Comparison of ENCODE assay signal across 18 cellular contexts in the genomic region with DNA sequence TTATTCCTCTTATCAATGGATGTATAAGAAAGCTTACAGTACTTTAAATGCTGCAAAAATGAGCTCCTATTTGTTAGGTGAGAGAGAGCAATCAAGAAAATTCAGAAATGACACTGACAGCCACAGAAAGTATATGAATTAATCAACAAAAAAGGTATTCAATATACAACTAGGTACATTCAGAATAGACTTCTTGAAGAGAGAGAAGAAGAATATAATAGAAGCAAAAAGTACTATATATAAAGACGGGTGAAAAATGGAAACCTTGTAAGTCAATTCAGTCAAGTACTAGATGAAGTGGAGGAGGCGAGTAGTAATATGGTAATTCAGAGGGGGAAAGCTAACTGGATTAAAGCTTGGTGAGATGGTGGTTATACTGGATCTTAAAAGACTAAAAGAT.
A peak's percentile ranks its signal among the peaks of the same experiment; 100 is the strongest.
DNase-seq lines count a peak whose midpoint lies in the region; ATAC-seq and TF ChIP-seq lines count a peak whose summit lies in the region.
"Had no signal": no experiment of that assay in that cellular context is flagged by ENCODE, and none has a peak within 500 bp of the region (broad histone marks: within the 10 kb centered on the region; RNA-seq: fewer than 3 reads in every experiment).

No MANE protein-coding gene starts in this region.

- no peak for TF ChIP-seq CTCF in neural crest cell (conservative IDR thresholded peaks at IDR 0.05)

- no peak overlapping the region for H3K4me3 Mint-ChIP-seq in activated CD4-positive, alpha-beta T cell treated with anti-CD3 and anti-CD28 coated beads for 36 hours
- H3K4me3 Mint-ChIP-seq in activated CD4-positive, alpha-beta T cell treated with anti-CD3 and anti-CD28 coated beads, Interleukin-2, amount 10 ng/mL, durations not matched to agents 7 days and 5 days = no peak overlapping the region
- no peak overlapping the region for H3K4me3 Mint-ChIP-seq in activated T-helper 17 cell treated with anti-CD3 and anti-CD28 coated beads, Interleukin-2, amount 50 U/mL, for 72 hours
- H3K4me3 Mint-ChIP-seq in neural crest cell = no peak overlapping the region
- H3K4me3 Mint-ChIP-seq: CD14-positive monocyte; CD4-positive, alpha-beta memory T cell; CD4-positive, CD25-positive, alpha-beta regulatory T cell; CD8-positive, alpha-beta memory T cell had no signal

- H3K36me3 Mint-ChIP-seq in activated CD4-positive, alpha-beta T cell treated with anti-CD3 and anti-CD28 coated beads for 36 hours (ENCODE audit: low read depth) = peaks cover 2% of the 10 kb centered on the region
- H3K36me3 Mint-ChIP-seq in activated CD4-positive, alpha-beta T cell treated with anti-CD3 and anti-CD28 coated beads, Interleukin-2, amount 10 ng/mL, durations not matched to agents 7 days and 5 days (ENCODE audit: low read depth) = peaks cover 1% of the 10 kb centered on the region
- peaks cover 57% of the 10 kb centered on the region for H3K36me3 Mint-ChIP-seq in activated T-helper 17 cell treated with anti-CD3 and anti-CD28 coated beads, Interleukin-2, amount 50 U/mL, for 72 hours (ENCODE audit: low read depth)
- peaks cover 4% of the 10 kb centered on the region for H3K36me3 Mint-ChIP-seq in neural crest cell (ENCODE audit: low read depth)

- no peak for DNase-seq in activated CD4-positive, alpha-beta T cell treated with anti-CD3 and anti-CD28 coated beads for 36 hours
- DNase-seq in activated CD4-positive, alpha-beta T cell treated with anti-CD3 and anti-CD28 coated beads, Interleukin-2, amount 10 ng/mL, durations not matched to agents 7 days and 5 days = no peak
- DNase-seq in neural crest cell (ENCODE audit: low read depth, low spot score) (no peak), NCI-H774 (lab: John Stamatoyannopoulos, UW) (no peak), DMS114 treated with DMSO at 0.1 percent for 48 hours (lab: John Stamatoyannopoulos, UW; ENCODE audit: unreplicated experiment) (no peak)
- DNase-seq: 8988T; ACHN; BE2C; C1 segment of cervical spinal cord; CD4-positive, alpha-beta memory T cell; CD4-positive, CD25-positive, alpha-beta regulatory T cell; CD8-positive, alpha-beta memory T cell; COR-L47; DMS 273 treated with DMSO at 0.1 percent for 48 hours; DMS79 treated with DMSO at 0.1 percent for 48 hours; GF-D8 had no signal

- peak; percentile 19 for ATAC-seq in activated CD4-positive, alpha-beta T cell treated with anti-CD3 and anti-CD28 coated beads for 36 hours
- ATAC-seq in activated T-helper 17 cell treated with anti-CD3 and anti-CD28 coated beads, Interleukin-2, amount 50 U/mL, for 72 hours (replicated peaks) = peak; percentile 49

- H3K4me1 Mint-ChIP-seq in activated CD4-positive, alpha-beta T cell treated with anti-CD3 and anti-CD28 coated beads for 36 hours = no peaks in the 10 kb centered on the region
- no peaks in the 10 kb centered on the region for H3K4me1 Mint-ChIP-seq in activated CD4-positive, alpha-beta T cell treated with anti-CD3 and anti-CD28 coated beads, Interleukin-2, amount 10 ng/mL, durations not matched to agents 7 days and 5 days
- no peaks in the 10 kb centered on the region for H3K4me1 Mint-ChIP-seq in activated T-helper 17 cell treated with anti-CD3 and anti-CD28 coated beads, Interleukin-2, amount 50 U/mL, for 72 hours
- H3K4me1 Mint-ChIP-seq in neural crest cell = no peaks in the 10 kb centered on the region
- H3K4me1 Mint-ChIP-seq: CD14-positive monocyte; CD4-positive, alpha-beta memory T cell; CD8-positive, alpha-beta memory T cell had no signal

- CTCF ChIA-PET in activated CD4-positive, alpha-beta T cell treated with anti-CD3 and anti-CD28 coated beads for 36 hours (lab: Charles Lee) = interaction anchor here (0.6 to 1.6 kb wide), 4 partner anchors 9 to 128 kb away, joined by 3 to 4 read pairs (median 4); no protein-coding TSS in a partner anchor
- CTCF ChIA-PET in activated CD4-positive, alpha-beta T cell treated with anti-CD3 and anti-CD28 coated beads, Interleukin-2, amount 10 ng/mL, durations not matched to agents 7 days and 5 days (lab: Charles Lee) = interaction anchor here (1.4 kb wide), 1 partner anchor 20 kb away, joined by 4 read pairs; no protein-coding TSS in a partner anchor

- intact Hi-C loops in activated CD4-positive, alpha-beta T cell treated with anti-CD3 and anti-CD28 coated beads for 36 hours (cut with DNase I, micrococcal nuclease) = no loop called here

- H3K27ac Mint-ChIP-seq in activated CD4-positive, alpha-beta T cell treated with anti-CD3 and anti-CD28 coated beads for 36 hours = no peak overlapping the region
- no peak overlapping the region for H3K27ac Mint-ChIP-seq in activated CD4-positive, alpha-beta T cell treated with anti-CD3 and anti-CD28 coated beads, Interleukin-2, amount 10 ng/mL, durations not matched to agents 7 days and 5 days
- no peak overlapping the region for H3K27ac Mint-ChIP-seq in activated T-helper 17 cell treated with anti-CD3 and anti-CD28 coated beads, Interleukin-2, amount 50 U/mL, for 72 hours
- H3K27ac Mint-ChIP-seq in neural crest cell (ENCODE audit: unreplicated experiment) = peak overlapping the region; percentile 8
- H3K27ac Mint-ChIP-seq: CD14-positive monocyte; CD4-positive, alpha-beta memory T cell; CD4-positive, CD25-positive, alpha-beta regulatory T cell had no signal

- POLR2A ChIA-PET in activated CD4-positive, alpha-beta T cell treated with anti-CD3 and anti-CD28 coated beads for 36 hours (lab: Charles Lee) = no interaction called here
- POLR2A ChIA-PET in activated CD4-positive, alpha-beta T cell treated with anti-CD3 and anti-CD28 coated beads, Interleukin-2, amount 10 ng/mL, durations not matched to agents 7 days and 5 days (lab: Charles Lee) = no interaction called here

- H3K9me3 Mint-ChIP-seq in activated CD4-positive, alpha-beta T cell treated with anti-CD3 and anti-CD28 coated beads for 36 hours (ENCODE audit: low read depth) = no peaks in the 10 kb centered on the region
- H3K9me3 Mint-ChIP-seq in activated CD4-positive, alpha-beta T cell treated with anti-CD3 and anti-CD28 coated beads, Interleukin-2, amount 10 ng/mL, durations not matched to agents 7 days and 5 days = no peaks in the 10 kb centered on the region
- H3K9me3 Mint-ChIP-seq in activated T-helper 17 cell treated with anti-CD3 and anti-CD28 coated beads, Interleukin-2, amount 50 U/mL, for 72 hours = no peaks in the 10 kb centered on the region
- H3K9me3 Mint-ChIP-seq in neural crest cell = no peaks in the 10 kb centered on the region
- H3K9me3 Mint-ChIP-seq: CD14-positive monocyte; CD4-positive, alpha-beta memory T cell; CD4-positive, CD25-positive, alpha-beta regulatory T cell; CD8-positive, alpha-beta memory T cell had no signal

- no peaks in the 10 kb centered on the region for H3K27me3 Mint-ChIP-seq in activated CD4-positive, alpha-beta T cell treated with anti-CD3 and anti-CD28 coated beads for 36 hours
- H3K27me3 Mint-ChIP-seq in activated CD4-positive, alpha-beta T cell treated with anti-CD3 and anti-CD28 coated beads, Interleukin-2, amount 10 ng/mL, durations not matched to agents 7 days and 5 days = no peaks in the 10 kb centered on the region
- H3K27me3 Mint-ChIP-seq in activated T-helper 17 cell treated with anti-CD3 and anti-CD28 coated beads, Interleukin-2, amount 50 U/mL, for 72 hours = no peaks in the 10 kb centered on the region
- H3K27me3 Mint-ChIP-seq in neural crest cell (ENCODE audit: low read depth) = no peaks in the 10 kb centered on the region
- H3K27me3 Mint-ChIP-seq: CD4-positive, alpha-beta memory T cell; CD4-positive, CD25-positive, alpha-beta regulatory T cell; CD8-positive, alpha-beta memory T cell had no signal
